In the genomic region with DNA sequence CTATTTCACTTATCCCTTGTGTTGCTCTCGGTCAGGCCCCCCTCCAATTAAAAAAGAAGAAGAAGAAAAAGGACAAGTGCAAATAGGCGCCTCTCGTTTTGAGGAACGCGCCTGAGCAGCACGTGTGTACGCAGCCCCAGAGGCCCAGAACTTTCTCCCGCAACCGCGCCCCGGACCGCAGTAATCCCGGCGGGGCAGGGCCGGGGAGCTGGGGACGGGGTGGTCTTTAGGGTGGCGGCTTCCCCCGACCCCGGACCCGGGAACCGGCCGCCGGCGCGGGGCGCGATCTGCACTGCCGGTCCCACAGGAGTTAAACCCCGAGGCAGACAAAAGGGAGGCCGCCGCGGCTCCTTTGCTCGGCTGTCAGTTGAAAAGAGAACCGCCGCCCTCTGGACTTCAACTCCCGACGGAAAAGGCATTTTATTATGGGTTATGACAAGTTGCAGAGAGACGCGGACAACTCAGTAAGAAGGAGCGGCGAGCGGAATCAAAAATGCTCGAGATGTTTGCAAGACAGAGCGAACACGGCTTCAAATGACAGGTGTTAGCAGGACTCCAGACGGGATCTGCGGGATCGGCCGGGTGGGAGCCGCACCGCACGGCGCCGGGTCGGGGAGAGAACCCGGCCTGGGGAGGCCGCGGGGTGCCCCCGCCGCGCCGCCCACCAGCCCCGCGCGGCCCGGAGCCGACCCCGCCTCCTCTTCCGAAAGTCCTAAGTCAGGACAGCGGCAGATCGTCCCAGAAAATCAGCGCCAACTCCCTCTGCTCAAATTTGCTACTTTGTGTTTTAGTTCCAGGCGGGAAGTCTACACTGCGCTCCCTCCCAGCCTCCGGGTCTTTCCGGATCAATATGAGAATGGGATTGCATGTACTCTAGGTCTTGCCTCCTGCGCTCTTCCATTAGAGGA, we compare ENCODE assay signal across 11 cellular contexts.
A peak's percentile ranks its signal among the peaks of the same experiment; 100 is the strongest.
DNase-seq lines count a peak whose midpoint lies in the region; ATAC-seq, FAIRE-seq and TF ChIP-seq lines count a peak whose summit lies in the region.
"Had no signal": no experiment of that assay in that cellular context is flagged by ENCODE, and none has a peak within 500 bp of the region (broad histone marks: within the 10 kb centered on the region; RNA-seq: fewer than 3 reads in every experiment).

No MANE protein-coding gene starts in this region.

- WGBS in mammary epithelial cell (ENCODE audit: low coverage, missing lambda C conversion rate): 12% methylated on average over 27 of the region's 77 CpGs
- 4 to 11% (median 5%) methylated on average over 59 to 77 of the region's 77 CpGs for WGBS in stomach, 5 donors

- H2AFZ ChIP-seq in mammary epithelial cell (ENCODE audit: low read depth, low read length): peak overlapping the region; percentile 10

- no peaks in the 10 kb centered on the region for H4K20me1 ChIP-seq in mammary epithelial cell (ENCODE audit: insufficient read depth, low read length)

- no peaks in the 10 kb centered on the region for H3K9me3 ChIP-seq in HUES6 (ENCODE audit: control insufficient read depth, insufficient read depth, low read depth, low read length)
- no peaks in the 10 kb centered on the region for H3K9me3 ChIP-seq in mammary epithelial cell (replicated peaks; ENCODE audit: insufficient read depth, low read length)
- H3K9me3 ChIP-seq in stomach: no peaks in the 10 kb centered on the region
- H3K9me3 ChIP-seq: prostate gland had no signal

- CTCF ChIA-PET in mammary epithelial cell (lab: Charles Lee; ENCODE audit: low non-redundant PET): no interaction called here

- DNase-seq in mammary epithelial cell: no peak
- DNase-seq in kidney tubule cell (ENCODE audit: low spot score): peak; percentile 25
- DNase-seq in stomach: no peak
- DNase-seq in activated T-helper 2 cell treated with anti-CD3 and anti-CD28 coated beads, Interferon-gamma antibody, Interleukin-2, Interleukin-4, amounts not matched to agents 10 μg/mL and 5 μg/mL and 100 μg/mL, durations not matched to agents 14 hours and 24 hours and 36 hours (ENCODE audit: low spot score): no peak
- DNase-seq in GM12892 (ENCODE audit: insufficient read length): no peak

- H3K9ac ChIP-seq in HUES6 (ENCODE audit: low read length) (no peak overlapping the region), mammary epithelial cell (ENCODE audit: insufficient read depth, low read length) (no peak overlapping the region)

- TF ChIP-seq EP300 in stomach (IDR thresholded peaks at IDR 0.05): no peak

- in situ Hi-C loops in mammary epithelial cell (cut with MboI; ENCODE audit: low sequenced_read_pairs in 2 of 2): no loop called here

- peaks cover 66% of the 10 kb centered on the region for H3K27me3 Mint-ChIP-seq in activated T-helper 17 cell treated with anti-CD3 and anti-CD28 coated beads, Interleukin-2, amount 50 U/mL, for 72 hours
- peaks cover 72% of the 10 kb centered on the region for H3K27me3 Mint-ChIP-seq in activated T-helper 2 cell treated with anti-CD3 and anti-CD28 coated beads, Interferon-gamma antibody, Interleukin-2, Interleukin-4, amounts not matched to agents 10 μg/mL and 5 μg/mL and 100 μg/mL, durations not matched to agents 14 hours and 24 hours and 36 hours (ENCODE audit: low read depth)

- BruUV-seq in mammary epithelial cell (replicated peaks; lab: Mats Ljungman, UMichigan): no TSS peak

- H3K4me1 ChIP-seq in HUES6 (ENCODE audit: control insufficient read depth, insufficient read depth, low read length) (peaks cover 10% of the 10 kb centered on the region), mammary epithelial cell (ENCODE audit: insufficient read depth, low read length) (peaks cover 7% of the 10 kb centered on the region), stomach (peaks cover 8 to 29% (median 20%) of the 10 kb centered on the region in 4 donors)

- H3K27ac ChIP-seq in HUES6 (ENCODE audit: low read depth, low read length) (no peak overlapping the region), mammary epithelial cell (ENCODE audit: insufficient read depth, low read depth, low read length) (no peak overlapping the region), stomach (peak overlapping the region in 4 of 5 donors; percentile 15 to 71 (median 41))
- H3K27ac ChIP-seq: prostate gland had no signal

- H3K79me2 ChIP-seq in mammary epithelial cell (ENCODE audit: insufficient read depth, low read length): no peaks in the 10 kb centered on the region

- H3K4me3 ChIP-seq in HUES6 (ENCODE audit: low read depth, low read length) (peak overlapping the region; percentile 35), mammary epithelial cell (replicated peaks in 1 of 3; ENCODE audit: insufficient read depth in 1 of 3, low read depth in 2 of 3, low read length in 3 of 3) (no peak overlapping the region), stomach (peak overlapping the region; percentile 49 to 52 (median 50))

- peak overlapping the region; percentile 27 for H3K4me2 ChIP-seq in mammary epithelial cell (ENCODE audit: insufficient read depth, low read depth, low read length)

- no peak for ATAC-seq in activated T-helper 17 cell treated with anti-CD3 and anti-CD28 coated beads, Interleukin-2, amount 50 U/mL, for 72 hours (replicated peaks)
- ATAC-seq: stimulated activated memory B cell treated with anti-CD40 and anti-IgM and Interleukin-4, amounts not matched to agents 10 μg/mL and 1 μg/mL and 100 μg/mL, for 72 hours had no signal

- FAIRE-seq in GM12892 (lab: Jason Lieb, UNC): no peak
- FAIRE-seq: TTC549 had no signal

- no peaks in the 10 kb centered on the region for H3K36me3 ChIP-seq in HUES6 (ENCODE audit: control insufficient read depth, insufficient read depth, low read length)
- H3K36me3 ChIP-seq in mammary epithelial cell (ENCODE audit: insufficient read depth, low read length): no peaks in the 10 kb centered on the region
- no peaks in the 10 kb centered on the region for H3K36me3 ChIP-seq in stomach
- H3K36me3 ChIP-seq: prostate gland had no signal

- dilution Hi-C loops in mammary epithelial cell (cut with HindIII; ENCODE audit: low sequenced_read_pairs): no loop called here

- H3K36me3 Mint-ChIP-seq in activated T-helper 17 cell treated with anti-CD3 and anti-CD28 coated beads, Interleukin-2, amount 50 U/mL, for 72 hours (ENCODE audit: low read depth): no peaks in the 10 kb centered on the region
- no peaks in the 10 kb centered on the region for H3K36me3 Mint-ChIP-seq in activated T-helper 2 cell treated with anti-CD3 and anti-CD28 coated beads, Interferon-gamma antibody, Interleukin-2, Interleukin-4, amounts not matched to agents 10 μg/mL and 5 μg/mL and 100 μg/mL, durations not matched to agents 14 hours and 24 hours and 36 hours (ENCODE audit: low read depth)
- H3K36me3 Mint-ChIP-seq: activated naive CD4-positive, alpha-beta T cell treated with anti-CD3 and anti-CD28 coated beads, Interleukin-2, amount 50 U/mL, for 24 hours; stimulated activated memory B cell treated with anti-CD40 and anti-IgM and Interleukin-4, amounts not matched to agents 10 μg/mL and 1 μg/mL and 100 μg/mL, for 72 hours had no signal

- no peaks in the 10 kb centered on the region for H3K4me1 Mint-ChIP-seq in activated T-helper 17 cell treated with anti-CD3 and anti-CD28 coated beads, Interleukin-2, amount 50 U/mL, for 72 hours
- H3K4me1 Mint-ChIP-seq in activated T-helper 2 cell treated with anti-CD3 and anti-CD28 coated beads, Interferon-gamma antibody, Interleukin-2, Interleukin-4, amounts not matched to agents 10 μg/mL and 5 μg/mL and 100 μg/mL, durations not matched to agents 14 hours and 24 hours and 36 hours (ENCODE audit: low read depth): no peaks in the 10 kb centered on the region
- H3K4me1 Mint-ChIP-seq: stimulated activated memory B cell treated with anti-CD40 and anti-IgM and Interleukin-4, amounts not matched to agents 10 μg/mL and 1 μg/mL and 100 μg/mL, for 72 hours had no signal

- H3K9me3 Mint-ChIP-seq in activated T-helper 17 cell treated with anti-CD3 and anti-CD28 coated beads, Interleukin-2, amount 50 U/mL, for 72 hours: peaks cover 4% of the 10 kb centered on the region
- no peaks in the 10 kb centered on the region for H3K9me3 Mint-ChIP-seq in activated T-helper 2 cell treated with anti-CD3 and anti-CD28 coated beads, Interferon-gamma antibody, Interleukin-2, Interleukin-4, amounts not matched to agents 10 μg/mL and 5 μg/mL and 100 μg/mL, durations not matched to agents 14 hours and 24 hours and 36 hours
- H3K9me3 Mint-ChIP-seq: activated naive CD4-positive, alpha-beta T cell treated with anti-CD3 and anti-CD28 coated beads, Interleukin-2, amount 50 U/mL, for 24 hours; stimulated activated memory B cell treated with anti-CD40 and anti-IgM and Interleukin-4, amounts not matched to agents 10 μg/mL and 1 μg/mL and 100 μg/mL, for 72 hours had no signal

- intact Hi-C loops in mammary epithelial cell (cut with micrococcal nuclease) (no loop called here), stomach (cut with DNase I; ENCODE audit: low total_unique reads) (no loop called here)
- intact Hi-C loops in activated T-helper 2 cell treated with anti-CD3 and anti-CD28 coated beads, Interferon-gamma antibody, Interleukin-2, Interleukin-4, amounts not matched to agents 10 μg/mL and 5 μg/mL and 100 μg/mL, durations not matched to agents 14 hours and 24 hours and 36 hours (cut with micrococcal nuclease): loop anchor here (2.0 to 5.0 kb wide), 2 partner anchors 43 to 82 kb away; no protein-coding TSS in a partner anchor

- no peak overlapping the region for H3K27ac Mint-ChIP-seq in activated T-helper 17 cell treated with anti-CD3 and anti-CD28 coated beads, Interleukin-2, amount 50 U/mL, for 72 hours
- no peak overlapping the region for H3K27ac Mint-ChIP-seq in activated T-helper 2 cell treated with anti-CD3 and anti-CD28 coated beads, Interferon-gamma antibody, Interleukin-2, Interleukin-4, amounts not matched to agents 10 μg/mL and 5 μg/mL and 100 μg/mL, durations not matched to agents 14 hours and 24 hours and 36 hours
- H3K27ac Mint-ChIP-seq: activated naive CD4-positive, alpha-beta T cell treated with anti-CD3 and anti-CD28 coated beads, Interleukin-2, amount 50 U/mL, for 24 hours; stimulated activated memory B cell treated with anti-CD40 and anti-IgM and Interleukin-4, amounts not matched to agents 10 μg/mL and 1 μg/mL and 100 μg/mL, for 72 hours had no signal

- H3K27me3 ChIP-seq in HUES6 (ENCODE audit: control insufficient read depth, insufficient read depth, low read length) (peaks cover 100% of the 10 kb centered on the region), mammary epithelial cell (ENCODE audit: insufficient read depth, low read length) (peaks cover 49% of the 10 kb centered on the region), stomach (peaks cover 0 to 63% (median 43%) of the 10 kb centered on the region in 3 donors)

- H3K4me3 Mint-ChIP-seq in activated T-helper 17 cell treated with anti-CD3 and anti-CD28 coated beads, Interleukin-2, amount 50 U/mL, for 72 hours: no peak overlapping the region
- no peak overlapping the region for H3K4me3 Mint-ChIP-seq in activated T-helper 2 cell treated with anti-CD3 and anti-CD28 coated beads, Interferon-gamma antibody, Interleukin-2, Interleukin-4, amounts not matched to agents 10 μg/mL and 5 μg/mL and 100 μg/mL, durations not matched to agents 14 hours and 24 hours and 36 hours (ENCODE audit: low read depth)
- H3K4me3 Mint-ChIP-seq: activated naive CD4-positive, alpha-beta T cell treated with anti-CD3 and anti-CD28 coated beads, Interleukin-2, amount 50 U/mL, for 24 hours; stimulated activated memory B cell treated with anti-CD40 and anti-IgM and Interleukin-4, amounts not matched to agents 10 μg/mL and 1 μg/mL and 100 μg/mL, for 72 hours had no signal

- TF ChIP-seq POLR2A in stomach (IDR thresholded peaks at IDR 0.05) (no peak), GM12892 (IDR thresholded peaks at IDR 0.05; ENCODE audit: low read depth, low read length) (no peak)

- no peak for TF ChIP-seq CTCF in mammary epithelial cell (conservative IDR thresholded peaks at IDR 0.05 in 1 of 2, IDR thresholded peaks at IDR 0.05 in 1 of 2; ENCODE audit: extremely low read depth in 1 of 2, insufficient read depth in 1 of 2, low read depth in 1 of 2, low read length in 2 of 2)
- TF ChIP-seq CTCF in stomach (IDR thresholded peaks at IDR 0.05): no peak

Comparison
In these comparisons a context has a peak if more than half of its experiments do, and no peak if none do; other contexts are left out.
1. H3K27ac ChIP-seq: peak in stomach (4 of 5); none in HUES6 (single experiment) and mammary epithelial cell (single experiment).
2. H3K4me3 ChIP-seq: peak in HUES6 (single experiment) and stomach (4 of 4); none in mammary epithelial cell (0 of 3).